1 cellular context compared by ENCODE assay signal in the genomic region with DNA sequence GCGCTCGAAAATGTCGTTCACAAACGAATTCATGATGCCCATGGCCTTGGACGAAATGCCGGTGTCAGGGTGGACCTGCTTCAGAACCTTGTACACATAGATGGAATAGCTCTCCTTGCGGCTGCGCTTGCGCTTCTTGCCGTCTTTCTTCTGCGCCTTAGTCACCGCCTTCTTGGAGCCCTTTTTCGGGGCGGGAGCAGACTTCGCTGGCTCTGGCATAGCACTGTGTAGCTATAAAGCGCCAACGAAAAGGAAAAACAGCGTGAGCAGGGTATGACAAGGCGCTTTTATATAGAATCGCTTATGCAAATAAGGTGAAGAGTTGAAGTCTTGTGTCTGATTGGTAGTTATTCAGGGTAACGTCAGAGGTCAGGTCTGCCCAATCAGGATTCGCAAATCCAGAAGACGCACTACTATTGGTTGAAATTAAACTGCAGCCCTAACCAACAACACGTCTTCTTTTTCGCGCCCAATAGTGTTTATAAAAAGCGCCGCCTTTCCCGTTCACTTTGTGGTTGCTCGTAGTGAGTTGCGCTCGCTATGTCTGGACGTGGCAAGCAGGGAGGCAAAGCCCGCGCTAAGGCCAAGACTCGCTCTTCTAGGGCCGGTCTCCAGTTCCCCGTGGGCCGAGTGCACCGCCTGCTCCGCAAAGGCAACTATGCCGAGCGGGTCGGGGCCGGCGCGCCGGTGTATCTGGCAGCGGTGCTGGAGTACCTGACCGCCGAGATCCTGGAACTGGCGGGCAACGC.
A peak's percentile ranks its signal among the peaks of the same experiment; 100 is the strongest.
TF ChIP-seq lines count a peak whose summit lies in the region.

No MANE protein-coding gene starts in this region.

TF ChIP-seq in HepG2, 621 proteins besides CTCF, POLR2A, EP300 and RAD21 (continued from another document and continues in another):
- TF ChIP-seq MED13 (CRISPR knock-in tag; IDR thresholded peaks at IDR 0.05) (no peak; the same call in 1 of the 2 replicates), POLR2AphosphoS2 (IDR thresholded peaks at IDR 0.05; ENCODE audit: low read depth, low read length) (peak; percentile 85; the same call in 1 of the 2 replicates), MAFG (CRISPR knock-in tag; IDR thresholded peaks at IDR 0.05) (no peak), ZSCAN29 (CRISPR knock-in tag; conservative IDR thresholded peaks at IDR 0.05) (no peak), ZSCAN20 (CRISPR knock-in tag; IDR thresholded peaks at IDR 0.05; ENCODE audit: borderline replicate concordance) (no peak), ZFP37 (CRISPR knock-in tag; IDR thresholded peaks at IDR 0.05; ENCODE audit: borderline replicate concordance) (no peak), SYNCRIP (IDR thresholded peaks at IDR 0.05; ENCODE audit: insufficient read depth, low read depth, low read length) (no peak), ATF1 (CRISPR knock-in tag; IDR thresholded peaks at IDR 0.05) (peak; percentile 77; the same call in 1 of the 2 replicates), ZNF543 (CRISPR knock-in tag; IDR thresholded peaks at IDR 0.05) (no peak), ZNF607 (CRISPR knock-in tag; IDR thresholded peaks at IDR 0.05; ENCODE audit: borderline replicate concordance) (no peak), ZNF724P (CRISPR knock-in tag; IDR thresholded peaks at IDR 0.05; ENCODE audit: borderline replicate concordance) (no peak), NR3C1 (CRISPR knock-in tag; IDR thresholded peaks at IDR 0.05) (no peak), ATAD3A (CRISPR knock-in tag; IDR thresholded peaks at IDR 0.05) (no peak), SAP130 (CRISPR knock-in tag; IDR thresholded peaks at IDR 0.05; ENCODE audit: low read depth) (peak; percentile 86), ZNF660 (CRISPR knock-in tag; IDR thresholded peaks at IDR 0.05; ENCODE audit: borderline replicate concordance, low read depth) (no peak), ZNF879 (CRISPR knock-in tag; IDR thresholded peaks at IDR 0.05) (no peak), ZNF383 (CRISPR knock-in tag; IDR thresholded peaks at IDR 0.05; ENCODE audit: borderline replicate concordance) (no peak), ZNF234 (CRISPR knock-in tag; conservative IDR thresholded peaks at IDR 0.05) (no peak), HNRNPUL1 (IDR thresholded peaks at IDR 0.05; ENCODE audit: low read depth, low read length) (no peak), ZC3H13 (CRISPR knock-in tag; IDR thresholded peaks at IDR 0.05) (0 out of 2 replicates have a peak, but pooled peaks have one; percentile 41), ZNF431 (CRISPR knock-in tag; IDR thresholded peaks at IDR 0.05; ENCODE audit: borderline replicate concordance, low read depth) (0 out of 2 replicates have a peak, but pooled peaks have one; percentile 17), ZNF225 (CRISPR knock-in tag; IDR thresholded peaks at IDR 0.05) (no peak; the same call in 1 of the 2 replicates), MIXL1 (CRISPR knock-in tag; IDR thresholded peaks at IDR 0.05) (no peak), ZNF33A (CRISPR knock-in tag; IDR thresholded peaks at IDR 0.05; ENCODE audit: borderline replicate concordance) (no peak), TBX3 (IDR thresholded peaks at IDR 0.05; ENCODE audit: borderline replicate concordance) (peak; percentile 22; the same call in 1 of the 2 replicates), ZNF501 (CRISPR knock-in tag; IDR thresholded peaks at IDR 0.05) (no peak; the same call in 1 of the 2 replicates), ARNTL (CRISPR knock-in tag; IDR thresholded peaks at IDR 0.05) (no peak), ZNF7 (CRISPR knock-in tag; IDR thresholded peaks at IDR 0.05) (no peak), ZNF850 (CRISPR knock-in tag; conservative IDR thresholded peaks at IDR 0.05) (no peak)
- TF ChIP-seq, protein P1, sequence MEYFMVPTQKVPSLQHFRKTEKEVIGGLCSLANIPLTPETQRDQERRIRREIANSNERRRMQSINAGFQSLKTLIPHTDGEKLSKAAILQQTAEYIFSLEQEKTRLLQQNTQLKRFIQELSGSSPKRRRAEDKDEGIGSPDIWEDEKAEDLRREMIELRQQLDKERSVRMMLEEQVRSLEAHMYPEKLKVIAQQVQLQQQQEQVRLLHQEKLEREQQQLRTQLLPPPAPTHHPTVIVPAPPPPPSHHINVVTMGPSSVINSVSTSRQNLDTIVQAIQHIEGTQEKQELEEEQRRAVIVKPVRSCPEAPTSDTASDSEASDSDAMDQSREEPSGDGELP (IDR thresholded peaks at IDR 0.05; ENCODE audit: borderline replicate concordance, low read depth): no peak
- TF ChIP-seq, protein P2, sequence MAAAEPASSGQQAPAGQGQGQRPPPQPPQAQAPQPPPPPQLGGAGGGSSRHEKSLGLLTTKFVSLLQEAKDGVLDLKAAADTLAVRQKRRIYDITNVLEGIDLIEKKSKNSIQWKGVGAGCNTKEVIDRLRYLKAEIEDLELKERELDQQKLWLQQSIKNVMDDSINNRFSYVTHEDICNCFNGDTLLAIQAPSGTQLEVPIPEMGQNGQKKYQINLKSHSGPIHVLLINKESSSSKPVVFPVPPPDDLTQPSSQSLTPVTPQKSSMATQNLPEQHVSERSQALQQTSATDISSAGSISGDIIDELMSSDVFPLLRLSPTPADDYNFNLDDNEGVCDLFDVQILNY (CRISPR knock-in tag; conservative IDR thresholded peaks at IDR 0.05): no peak; the same call in 1 of the 2 replicates
- TF ChIP-seq, protein P3, sequence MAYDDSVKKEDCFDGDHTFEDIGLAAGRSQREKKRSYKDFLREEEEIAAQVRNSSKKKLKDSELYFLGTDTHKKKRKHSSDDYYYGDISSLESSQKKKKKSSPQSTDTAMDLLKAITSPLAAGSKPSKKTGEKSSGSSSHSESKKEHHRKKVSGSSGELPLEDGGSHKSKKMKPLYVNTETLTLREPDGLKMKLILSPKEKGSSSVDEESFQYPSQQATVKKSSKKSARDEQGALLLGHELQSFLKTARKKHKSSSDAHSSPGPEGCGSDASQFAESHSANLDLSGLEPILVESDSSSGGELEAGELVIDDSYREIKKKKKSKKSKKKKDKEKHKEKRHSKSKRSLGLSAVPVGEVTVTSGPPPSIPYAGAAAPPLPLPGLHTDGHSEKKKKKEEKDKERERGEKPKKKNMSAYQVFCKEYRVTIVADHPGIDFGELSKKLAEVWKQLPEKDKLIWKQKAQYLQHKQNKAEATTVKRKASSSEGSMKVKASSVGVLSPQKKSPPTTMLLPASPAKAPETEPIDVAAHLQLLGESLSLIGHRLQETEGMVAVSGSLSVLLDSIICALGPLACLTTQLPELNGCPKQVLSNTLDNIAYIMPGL (CRISPR knock-in tag; IDR thresholded peaks at IDR 0.05; ENCODE audit: borderline replicate concordance in 1 of 2, low read depth in 1 of 2): peak in 1 of 2 experiments; percentile 16; a peak in 1 of 4 replicates
- TF ChIP-seq, protein P4, sequence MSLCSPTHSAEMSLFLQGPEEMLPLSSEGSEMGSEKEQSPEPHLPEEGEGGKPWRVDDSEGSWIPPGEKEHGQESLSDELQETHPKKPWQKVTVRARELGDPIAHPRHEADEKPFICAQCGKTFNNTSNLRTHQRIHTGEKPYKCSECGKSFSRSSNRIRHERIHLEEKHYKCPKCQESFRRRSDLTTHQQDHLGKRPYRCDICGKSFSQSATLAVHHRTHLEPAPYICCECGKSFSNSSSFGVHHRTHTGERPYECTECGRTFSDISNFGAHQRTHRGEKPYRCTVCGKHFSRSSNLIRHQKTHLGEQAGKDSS (CRISPR knock-in tag; IDR thresholded peaks at IDR 0.05; ENCODE audit: borderline replicate concordance, low read depth): no peak
- TF ChIP-seq, protein P5, sequence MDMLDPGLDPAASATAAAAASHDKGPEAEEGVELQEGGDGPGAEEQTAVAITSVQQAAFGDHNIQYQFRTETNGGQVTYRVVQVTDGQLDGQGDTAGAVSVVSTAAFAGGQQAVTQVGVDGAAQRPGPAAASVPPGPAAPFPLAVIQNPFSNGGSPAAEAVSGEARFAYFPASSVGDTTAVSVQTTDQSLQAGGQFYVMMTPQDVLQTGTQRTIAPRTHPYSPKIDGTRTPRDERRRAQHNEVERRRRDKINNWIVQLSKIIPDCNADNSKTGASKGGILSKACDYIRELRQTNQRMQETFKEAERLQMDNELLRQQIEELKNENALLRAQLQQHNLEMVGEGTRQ (IDR thresholded peaks at IDR 0.05; ENCODE audit: low read depth, low read length): no peak
- TF ChIP-seq, protein P5 (CRISPR knock-in tag; IDR thresholded peaks at IDR 0.05; ENCODE audit: borderline replicate concordance): no peak
- TF ChIP-seq, protein P6, sequence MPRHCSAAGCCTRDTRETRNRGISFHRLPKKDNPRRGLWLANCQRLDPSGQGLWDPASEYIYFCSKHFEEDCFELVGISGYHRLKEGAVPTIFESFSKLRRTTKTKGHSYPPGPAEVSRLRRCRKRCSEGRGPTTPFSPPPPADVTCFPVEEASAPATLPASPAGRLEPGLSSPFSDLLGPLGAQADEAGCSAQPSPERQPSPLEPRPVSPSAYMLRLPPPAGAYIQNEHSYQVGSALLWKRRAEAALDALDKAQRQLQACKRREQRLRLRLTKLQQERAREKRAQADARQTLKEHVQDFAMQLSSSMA (CRISPR knock-in tag; IDR thresholded peaks at IDR 0.05): no peak
- TF ChIP-seq, protein P7, sequence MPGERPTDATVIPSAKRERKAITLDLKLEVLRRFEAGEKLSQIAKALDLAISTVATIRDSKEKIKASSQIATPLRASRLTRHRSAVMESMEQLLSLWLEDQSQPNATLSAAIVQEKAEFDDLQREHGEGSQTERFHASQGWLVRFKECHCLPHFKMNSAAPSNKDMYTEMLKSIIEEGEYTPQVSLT (CRISPR knock-in tag; IDR thresholded peaks at IDR 0.05; ENCODE audit: borderline replicate concordance, low read depth): no peak
- TF ChIP-seq, protein P8, sequence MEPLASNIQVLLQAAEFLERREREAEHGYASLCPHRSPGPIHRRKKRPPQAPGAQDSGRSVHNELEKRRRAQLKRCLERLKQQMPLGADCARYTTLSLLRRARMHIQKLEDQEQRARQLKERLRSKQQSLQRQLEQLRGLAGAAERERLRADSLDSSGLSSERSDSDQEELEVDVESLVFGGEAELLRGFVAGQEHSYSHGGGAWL (CRISPR knock-in tag; IDR thresholded peaks at IDR 0.05): no peak
- TF ChIP-seq, protein P9, sequence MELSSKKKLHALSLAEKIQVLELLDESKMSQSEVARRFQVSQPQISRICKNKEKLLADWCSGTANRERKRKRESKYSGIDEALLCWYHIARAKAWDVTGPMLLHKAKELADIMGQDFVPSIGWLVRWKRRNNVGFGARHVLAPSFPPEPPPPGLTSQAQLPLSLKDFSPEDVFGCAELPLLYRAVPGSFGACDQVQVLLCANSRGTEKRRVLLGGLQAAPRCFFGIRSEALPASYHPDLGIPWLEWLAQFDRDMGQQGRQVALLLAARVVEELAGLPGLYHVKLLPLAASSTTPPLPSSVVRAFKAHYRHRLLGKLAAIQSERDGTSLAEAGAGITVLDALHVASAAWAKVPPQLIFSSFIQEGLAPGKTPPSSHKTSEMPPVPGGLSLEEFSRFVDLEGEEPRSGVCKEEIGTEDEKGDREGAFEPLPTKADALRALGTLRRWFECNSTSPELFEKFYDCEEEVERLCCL (CRISPR knock-in tag; IDR thresholded peaks at IDR 0.05; ENCODE audit: borderline replicate concordance): peak; percentile 67; the same call in 1 of the 2 replicates
- TF ChIP-seq, protein P10, sequence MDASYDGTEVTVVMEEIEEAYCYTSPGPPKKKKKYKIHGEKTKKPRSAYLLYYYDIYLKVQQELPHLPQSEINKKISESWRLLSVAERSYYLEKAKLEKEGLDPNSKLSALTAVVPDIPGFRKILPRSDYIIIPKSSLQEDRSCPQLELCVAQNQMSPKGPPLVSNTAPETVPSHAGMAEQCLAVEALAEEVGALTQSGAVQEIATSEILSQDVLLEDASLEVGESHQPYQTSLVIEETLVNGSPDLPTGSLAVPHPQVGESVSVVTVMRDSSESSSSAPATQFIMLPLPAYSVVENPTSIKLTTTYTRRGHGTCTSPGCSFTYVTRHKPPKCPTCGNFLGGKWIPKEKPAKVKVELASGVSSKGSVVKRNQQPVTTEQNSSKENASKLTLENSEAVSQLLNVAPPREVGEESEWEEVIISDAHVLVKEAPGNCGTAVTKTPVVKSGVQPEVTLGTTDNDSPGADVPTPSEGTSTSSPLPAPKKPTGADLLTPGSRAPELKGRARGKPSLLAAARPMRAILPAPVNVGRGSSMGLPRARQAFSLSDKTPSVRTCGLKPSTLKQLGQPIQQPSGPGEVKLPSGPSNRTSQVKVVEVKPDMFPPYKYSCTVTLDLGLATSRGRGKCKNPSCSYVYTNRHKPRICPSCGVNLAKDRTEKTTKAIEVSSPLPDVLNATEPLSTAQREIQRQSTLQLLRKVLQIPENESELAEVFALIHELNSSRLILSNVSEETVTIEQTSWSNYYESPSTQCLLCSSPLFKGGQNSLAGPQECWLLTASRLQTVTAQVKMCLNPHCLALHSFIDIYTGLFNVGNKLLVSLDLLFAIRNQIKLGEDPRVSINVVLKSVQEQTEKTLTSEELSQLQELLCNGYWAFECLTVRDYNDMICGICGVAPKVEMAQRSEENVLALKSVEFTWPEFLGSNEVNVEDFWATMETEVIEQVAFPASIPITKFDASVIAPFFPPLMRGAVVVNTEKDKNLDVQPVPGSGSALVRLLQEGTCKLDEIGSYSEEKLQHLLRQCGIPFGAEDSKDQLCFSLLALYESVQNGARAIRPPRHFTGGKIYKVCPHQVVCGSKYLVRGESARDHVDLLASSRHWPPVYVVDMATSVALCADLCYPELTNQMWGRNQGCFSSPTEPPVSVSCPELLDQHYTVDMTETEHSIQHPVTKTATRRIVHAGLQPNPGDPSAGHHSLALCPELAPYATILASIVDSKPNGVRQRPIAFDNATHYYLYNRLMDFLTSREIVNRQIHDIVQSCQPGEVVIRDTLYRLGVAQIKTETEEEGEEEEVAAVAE (CRISPR knock-in tag; IDR thresholded peaks at IDR 0.05; ENCODE audit: borderline replicate concordance): no peak
- TF ChIP-seq, protein P11, sequence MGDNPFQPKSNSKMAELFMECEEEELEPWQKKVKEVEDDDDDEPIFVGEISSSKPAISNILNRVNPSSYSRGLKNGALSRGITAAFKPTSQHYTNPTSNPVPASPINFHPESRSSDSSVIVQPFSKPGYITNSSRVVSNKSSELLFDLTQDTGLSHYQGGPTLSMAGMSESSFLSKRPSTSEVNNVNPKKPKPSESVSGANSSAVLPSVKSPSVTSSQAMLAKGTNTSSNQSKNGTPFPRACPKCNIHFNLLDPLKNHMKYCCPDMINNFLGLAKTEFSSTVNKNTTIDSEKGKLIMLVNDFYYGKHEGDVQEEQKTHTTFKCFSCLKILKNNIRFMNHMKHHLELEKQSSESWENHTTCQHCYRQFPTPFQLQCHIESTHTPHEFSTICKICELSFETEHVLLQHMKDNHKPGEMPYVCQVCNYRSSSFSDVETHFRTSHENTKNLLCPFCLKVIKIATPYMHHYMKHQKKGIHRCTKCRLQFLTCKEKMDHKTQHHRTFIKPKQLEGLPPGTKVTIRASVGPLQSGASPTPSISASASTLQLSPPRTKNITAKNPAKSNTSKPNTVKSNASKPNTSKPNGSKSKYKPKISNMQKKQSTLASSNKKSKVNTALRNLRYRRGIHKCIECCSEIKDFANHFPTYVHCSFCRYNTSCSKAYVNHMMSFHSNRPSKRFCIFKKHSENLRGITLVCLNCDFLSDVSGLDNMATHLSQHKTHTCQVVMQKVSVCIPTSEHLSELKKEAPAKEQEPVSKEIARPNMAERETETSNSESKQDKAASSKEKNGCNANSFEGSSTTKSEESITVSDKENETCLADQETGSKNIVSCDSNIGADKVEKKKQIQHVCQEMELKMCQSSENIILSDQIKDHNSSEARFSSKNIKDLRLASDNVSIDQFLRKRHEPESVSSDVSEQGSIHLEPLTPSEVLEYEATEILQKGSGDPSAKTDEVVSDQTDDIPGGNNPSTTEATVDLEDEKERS (CRISPR knock-in tag; IDR thresholded peaks at IDR 0.05): no peak
